In genomic region chr10:119737827-119738226, GRCh38 we compare ENCODE assay signal across 8 cellular contexts. TPM values are rescaled to one million over a fixed set of nuclear protein-coding genes. Genes with fewer than 3 reads are reported as not detected.
A peak's percentile ranks its signal among the peaks of the same experiment; 100 is the strongest.
DNase-seq lines count a peak whose midpoint lies in the region; FAIRE-seq and TF ChIP-seq lines count a peak whose summit lies in the region.

No MANE protein-coding gene starts in this region.

- H3K27ac Mint-ChIP-seq in activated T-helper 2 cell treated with anti-CD3 and anti-CD28 coated beads, Interferon-gamma antibody, Interleukin-2, Interleukin-4, amounts not matched to agents 10 μg/mL and 5 μg/mL and 100 μg/mL, durations not matched to agents 14 hours and 24 hours and 36 hours, result no peak overlapping the region

- H3K27me3 Mint-ChIP-seq in activated T-helper 2 cell treated with anti-CD3 and anti-CD28 coated beads, Interferon-gamma antibody, Interleukin-2, Interleukin-4, amounts not matched to agents 10 μg/mL and 5 μg/mL and 100 μg/mL, durations not matched to agents 14 hours and 24 hours and 36 hours (ENCODE audit: low read depth), result no peaks in the 10 kb centered on the region

- in situ Hi-C loops in Caki2 (cut with HindIII; ENCODE audit: low pct_unique_long_range_greater_than_20kb, low sequenced_read_pairs), result no loop called here

- H3K27me3 ChIP-seq in bronchial epithelial cell (ENCODE audit: control insufficient read depth, insufficient read depth, low read length), result no peaks in the 10 kb centered on the region
- no peaks in the 10 kb centered on the region for H3K27me3 ChIP-seq in H7 (ENCODE audit: control insufficient read depth, insufficient read depth, low read length)

- no peak overlapping the region for H3K4me3 Mint-ChIP-seq in activated T-helper 2 cell treated with anti-CD3 and anti-CD28 coated beads, Interferon-gamma antibody, Interleukin-2, Interleukin-4, amounts not matched to agents 10 μg/mL and 5 μg/mL and 100 μg/mL, durations not matched to agents 14 hours and 24 hours and 36 hours (ENCODE audit: low read depth)

- no peak for TF ChIP-seq CTCF in bronchial epithelial cell (IDR thresholded peaks at IDR 0.05; ENCODE audit: insufficient read depth, low read length, severe bottlenecking)

- H3K36me3 ChIP-seq in bronchial epithelial cell (ENCODE audit: control insufficient read depth, insufficient read depth, low read length) (no peaks in the 10 kb centered on the region), H7 (replicated peaks; ENCODE audit: control insufficient read depth, insufficient read depth, low read length) (no peaks in the 10 kb centered on the region)

- no peaks in the 10 kb centered on the region for H3K36me3 Mint-ChIP-seq in activated T-helper 2 cell treated with anti-CD3 and anti-CD28 coated beads, Interferon-gamma antibody, Interleukin-2, Interleukin-4, amounts not matched to agents 10 μg/mL and 5 μg/mL and 100 μg/mL, durations not matched to agents 14 hours and 24 hours and 36 hours (ENCODE audit: low read depth)

- no peak for FAIRE-seq in bronchial epithelial cell (lab: Jason Lieb, UNC)

- intact Hi-C loops in activated T-helper 2 cell treated with anti-CD3 and anti-CD28 coated beads, Interferon-gamma antibody, Interleukin-2, Interleukin-4, amounts not matched to agents 10 μg/mL and 5 μg/mL and 100 μg/mL, durations not matched to agents 14 hours and 24 hours and 36 hours (cut with micrococcal nuclease), result loop anchor here (5.0 kb wide), 1 partner anchor 39 kb away; no protein-coding TSS in a partner anchor

- DNase-seq in Caki2 (ENCODE audit: low read depth) (peak; percentile 67), M059J (ENCODE audit: low read depth) (peak; percentile 79), bronchial epithelial cell (ENCODE audit: low read depth) (peak; percentile 92), myocyte (ENCODE audit: low read depth) (peak; percentile 87), H7 (no peak), NCI-H2196 (lab: John Stamatoyannopoulos, UW; ENCODE audit: unreplicated experiment) (no peak), RPMI8226 (no peak)
- no peak for DNase-seq in activated T-helper 2 cell treated with anti-CD3 and anti-CD28 coated beads, Interferon-gamma antibody, Interleukin-2, Interleukin-4, amounts not matched to agents 10 μg/mL and 5 μg/mL and 100 μg/mL, durations not matched to agents 14 hours and 24 hours and 36 hours (ENCODE audit: low spot score)

- H3K4me1 Mint-ChIP-seq in activated T-helper 2 cell treated with anti-CD3 and anti-CD28 coated beads, Interferon-gamma antibody, Interleukin-2, Interleukin-4, amounts not matched to agents 10 μg/mL and 5 μg/mL and 100 μg/mL, durations not matched to agents 14 hours and 24 hours and 36 hours (ENCODE audit: low read depth), result peaks cover 23% of the 10 kb centered on the region

- H3K9me3 Mint-ChIP-seq in activated T-helper 2 cell treated with anti-CD3 and anti-CD28 coated beads, Interferon-gamma antibody, Interleukin-2, Interleukin-4, amounts not matched to agents 10 μg/mL and 5 μg/mL and 100 μg/mL, durations not matched to agents 14 hours and 24 hours and 36 hours, result no peaks in the 10 kb centered on the region

- H3K4me3 ChIP-seq in bronchial epithelial cell (ENCODE audit: low read depth, low read length), result no peak overlapping the region
- no peak overlapping the region for H3K4me3 ChIP-seq in H7 (ENCODE audit: insufficient read depth, low read depth, low read length)

RNA-seq across cellular contexts. Expression of gene INPP5F, which starts 12.0 kb away (rescaled TPM):
- 7.0 and 8.9 TPM in 2 replicates for total RNA-seq in Caki2 (2014; rRNA removed; shearing (Covaris generic); ENCODE audit: low replicate concordance)
- total RNA-seq in M059J (2014; rRNA removed; shearing (Covaris generic)), result 11.1 and 15.2 TPM in 2 replicates
- total RNA-seq in bronchial epithelial cell (10.1 and 11.6 TPM in 2 replicates), myocyte (11.4 and 34.9 TPM in 2 replicates)
- polyA plus RNA-seq in myocyte (2012), result 10.3 TPM
- 141 and 152 TPM in 2 replicates for total RNA-seq in H7 (2014; rRNA removed; shearing (Covaris generic))
- 10.2 and 11.9 TPM in 2 replicates for total RNA-seq in activated T-helper 2 cell treated with anti-CD3 and anti-CD28 coated beads, Interferon-gamma antibody, Interleukin-2, Interleukin-4, amounts not matched to agents 10 μg/mL and 5 μg/mL and 100 μg/mL, durations not matched to agents 14 hours and 24 hours and 36 hours

Comparison
In these comparisons a context has a peak if more than half of its experiments do, and no peak if none do; other contexts are left out.
1. DNase-seq: peak in Caki2 (single experiment), M059J (single experiment), bronchial epithelial cell (single experiment) and myocyte (single experiment); none in H7 (single experiment), NCI-H2196 (single experiment), activated T-helper 2 cell treated with anti-CD3 and anti-CD28 coated beads, Interferon-gamma antibody, Interleukin-2, Interleukin-4, amounts not matched to agents 10 μg/mL and 5 μg/mL and 100 μg/mL, durations not matched to agents 14 hours and 24 hours and 36 hours (single experiment) and RPMI8226 (single experiment).